Comparison of ENCODE assay signal across 25 cellular contexts in genomic region chr3:175731543-175731942, GRCh38.
"Had no signal": no experiment of that assay in that cellular context is flagged by ENCODE, and none has a peak within 500 bp of the region (broad histone marks: within the 10 kb centered on the region; RNA-seq: fewer than 3 reads in every experiment).

No MANE protein-coding gene starts in this region.

- H3K27me3 ChIP-seq: breast epithelium, colonic mucosa, dorsolateral prefrontal cortex, esophagus muscularis mucosa, gastrocnemius medialis, ovary, right atrium auricular region, spleen, upper lobe of left lung had no signal

- H3K36me3 Mint-ChIP-seq: activated naive CD8-positive, alpha-beta T cell treated with anti-CD3 and anti-CD28 coated beads for 36 hours; natural killer cell treated with Interleukin-12 subunit alpha and Interleukin-12 subunit beta and Interleukin-15 and Interleukin-18, amount 100 ng/mL, for 72 hours had no signal

- H3K27ac ChIP-seq: breast epithelium, colonic mucosa, dorsolateral prefrontal cortex, esophagus muscularis mucosa, gastrocnemius medialis, ovary, psoas muscle, right atrium auricular region, spleen, thoracic aorta, upper lobe of left lung had no signal

- H3K4me1 ChIP-seq: breast epithelium, colonic mucosa, esophagus muscularis mucosa, gastrocnemius medialis, psoas muscle, right atrium auricular region, spleen, upper lobe of left lung had no signal

- H3K4me3 Mint-ChIP-seq: activated naive CD8-positive, alpha-beta T cell treated with anti-CD3 and anti-CD28 coated beads for 36 hours; activated T-cell treated with anti-CD3 and anti-CD28 coated beads, Interleukin-2, amount 50 U/mL, for 4 hours; effector memory CD8-positive, alpha-beta T cell; natural killer cell treated with Interleukin-12 subunit alpha and Interleukin-12 subunit beta and Interleukin-15 and Interleukin-18, amount 100 ng/mL, for 72 hours; T-helper 2 cell treated with Interferon-gamma antibody and Interleukin-4, amounts not matched to agents 5 μg/mL and 100 μg/mL, for 36 hours; WTC11 had no signal

- H3K4me1 Mint-ChIP-seq: activated naive CD8-positive, alpha-beta T cell treated with anti-CD3 and anti-CD28 coated beads for 36 hours had no signal

- H3K27me3 Mint-ChIP-seq: activated naive CD8-positive, alpha-beta T cell treated with anti-CD3 and anti-CD28 coated beads for 36 hours; effector memory CD8-positive, alpha-beta T cell; natural killer cell treated with Interleukin-12 subunit alpha and Interleukin-12 subunit beta and Interleukin-15 and Interleukin-18, amount 100 ng/mL, for 72 hours had no signal

- H3K9me3 ChIP-seq: colonic mucosa, esophagus muscularis mucosa, gastrocnemius medialis, ovary, psoas muscle, right atrium auricular region, thoracic aorta had no signal

- H3K36me3 ChIP-seq: breast epithelium, colonic mucosa, esophagus muscularis mucosa, gastrocnemius medialis, ovary, right atrium auricular region, spleen, thoracic aorta, upper lobe of left lung had no signal

- DNase-seq: activated CD4-positive, alpha-beta T cell treated with anti-CD3 and anti-CD28 coated beads, Interleukin-2, amount 50 U/mL, for 4 hours; activated CD8-positive, alpha-beta memory T cell treated with anti-CD3 and anti-CD28 coated beads for 24 hours; activated CD8-positive, alpha-beta memory T cell treated with anti-CD3 and anti-CD28 coated beads, Interleukin-2, amount 50 U/mL, for 4 hours; activated naive CD4-positive, alpha-beta T cell treated with Interleukin-2 at 50 U/mL for 16 hours; activated naive CD8-positive, alpha-beta T cell treated with anti-CD3 and anti-CD28 coated beads for 36 hours; activated T-cell treated with anti-CD3 and anti-CD28 coated beads, Interleukin-2, amount 50 U/mL, for 4 hours; colonic mucosa; dorsolateral prefrontal cortex; effector memory CD8-positive, alpha-beta T cell; gastrocnemius medialis; hippocampal formation; left ventricle myocardium superior; ovary; psoas muscle; spleen; stimulated activated CD4-positive, alpha-beta T cell treated with anti-CD3 and anti-CD28 coated beads, Interleukin-4, amount 100 ng/mL, for 1 hour; stimulated activated naive CD4-positive, alpha-beta T cell treated with Interleukin-2 at 50 U/mL for 16 hours; upper lobe of left lung had no signal

- H3K4me3 ChIP-seq: breast epithelium, colonic mucosa, dorsolateral prefrontal cortex, esophagus muscularis mucosa, gastrocnemius medialis, ovary, psoas muscle, right atrium auricular region, spleen, thoracic aorta, upper lobe of left lung had no signal

- H3K27ac Mint-ChIP-seq: activated naive CD8-positive, alpha-beta T cell treated with anti-CD3 and anti-CD28 coated beads for 36 hours; effector memory CD8-positive, alpha-beta T cell; natural killer cell treated with Interleukin-12 subunit alpha and Interleukin-12 subunit beta and Interleukin-15 and Interleukin-18, amount 100 ng/mL, for 72 hours; T-helper 2 cell treated with Interferon-gamma antibody and Interleukin-4, amounts not matched to agents 5 μg/mL and 100 μg/mL, for 36 hours; WTC11 had no signal
